ENCODE assay signal across 14 cellular contexts in the genomic region with DNA sequence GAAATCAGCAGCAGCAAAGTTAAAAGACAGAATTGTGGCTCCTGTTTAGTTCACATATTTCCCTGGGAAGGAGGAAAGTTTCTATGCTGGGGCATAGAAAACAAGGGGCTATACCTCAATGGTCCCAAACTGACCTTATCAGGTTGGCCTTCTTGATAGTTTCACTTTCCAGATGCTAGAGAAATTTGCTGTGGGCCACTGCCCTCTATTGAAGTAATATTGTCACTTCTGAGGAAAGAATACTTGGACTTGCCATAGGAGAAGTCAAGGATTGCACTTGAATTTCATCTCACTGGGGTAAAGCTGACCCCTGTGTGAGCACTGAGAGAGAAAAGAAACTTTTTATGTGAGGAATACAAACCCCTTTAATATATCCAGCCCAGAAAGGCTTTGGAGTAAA.
A peak's percentile ranks its signal among the peaks of the same experiment; 100 is the strongest.
DNase-seq lines count a peak whose midpoint lies in the region; ATAC-seq and TF ChIP-seq lines count a peak whose summit lies in the region.
"Had no signal": no experiment of that assay in that cellular context is flagged by ENCODE, and none has a peak within 500 bp of the region (broad histone marks: within the 10 kb centered on the region; RNA-seq: fewer than 3 reads in every experiment).

No MANE protein-coding gene starts in this region.

- H3K27ac ChIP-seq in RWPE2 (ENCODE audit: poor library complexity, severe bottlenecking) = no peak overlapping the region
- H3K27ac ChIP-seq: testis had no signal

- no peaks in the 10 kb centered on the region for H3K4me1 ChIP-seq in RWPE2 (ENCODE audit: insufficient read depth, poor library complexity, severe bottlenecking)

- H3K9me3 ChIP-seq in RWPE2 (ENCODE audit: severe bottlenecking) = no peaks in the 10 kb centered on the region
- H3K9me3 ChIP-seq: testis had no signal

- no peak for ATAC-seq in RWPE2 (ENCODE audit: low read depth)
- no peak for ATAC-seq in HG03521 (IDR thresholded peaks at IDR 0.05; ENCODE audit: unreplicated experiment)
- ATAC-seq in HG02852 (IDR thresholded peaks at IDR 0.05; ENCODE audit: unreplicated experiment) = no peak
- no peak for ATAC-seq in HG03045 (IDR thresholded peaks at IDR 0.05; ENCODE audit: unreplicated experiment)
- ATAC-seq: T-helper 17 cell had no signal

- no peaks in the 10 kb centered on the region for H3K36me3 ChIP-seq in RWPE2 (ENCODE audit: low read depth)

- TF ChIP-seq CTCF in AG09309 (IDR thresholded peaks at IDR 0.05; ENCODE audit: control insufficient read depth, insufficient read depth, low read depth, low read length, missing control alignments) (peak; percentile 34), GM12875 (IDR thresholded peaks at IDR 0.05; ENCODE audit: borderline replicate concordance, insufficient read depth, low read depth, low read length) (peak; percentile 15; the same call in 1 of the 2 replicates), RWPE2 (IDR thresholded peaks at IDR 0.05; ENCODE audit: poor library complexity, severe bottlenecking) (peak; percentile 39)

- H3K4me3 ChIP-seq in AG09309 (ENCODE audit: control insufficient read depth, low read depth, low read length) (no peak overlapping the region), GM12875 (ENCODE audit: low read depth, low read length) (no peak overlapping the region), RWPE2 (ENCODE audit: severe bottlenecking) (no peak overlapping the region)
- H3K4me3 ChIP-seq: testis had no signal

- DNase-seq in AG09309 (ENCODE audit: low read depth) (no peak), RWPE2 (ENCODE audit: low spot score) (no peak), iris pigment epithelial cell (ENCODE audit: low read depth) (peak; percentile 25), NCI-H1092 (lab: John Stamatoyannopoulos, UW) (no peak)
- DNase-seq: activated T-cell treated with anti-CD3 and anti-CD28 coated beads, Interleukin-2, amount 50 U/mL, for 24 hours; Calu3; NCI-H226; stimulated activated CD4-positive, alpha-beta T cell treated with anti-CD3 and anti-CD28 coated beads, Interleukin-4, amount 100 ng/mL, for 24 hours; T-helper 17 cell; testis had no signal

- H3K27me3 ChIP-seq in RWPE2 (ENCODE audit: insufficient read depth, poor library complexity, severe bottlenecking) = no peaks in the 10 kb centered on the region
- H3K27me3 ChIP-seq: testis had no signal
